15 cellular contexts compared by ENCODE assay signal in genomic region chr3:189673535-189673934, GRCh38. TPM values are rescaled to one million over a fixed set of nuclear protein-coding genes. Genes with fewer than 3 reads are reported as not detected.
DNase-seq lines count a peak whose midpoint lies in the region; ATAC-seq and TF ChIP-seq lines count a peak whose summit lies in the region.
"Had no signal": no experiment of that assay in that cellular context is flagged by ENCODE, and none has a peak within 500 bp of the region (broad histone marks: within the 10 kb centered on the region; RNA-seq: fewer than 3 reads in every experiment).

No MANE protein-coding gene starts in this region.

- no peaks in the 10 kb centered on the region for H3K4me1 Mint-ChIP-seq in progenitor cell of endocrine pancreas (ENCODE audit: low read depth)

- H3K9me3 Mint-ChIP-seq in progenitor cell of endocrine pancreas (ENCODE audit: low read depth) = peaks cover 6% of the 10 kb centered on the region

- no peak overlapping the region for H3K4me3 ChIP-seq in GM12864 (ENCODE audit: low read depth, low read length)
- H3K4me3 ChIP-seq: PC-9, uterus had no signal

- H3K4me3 Mint-ChIP-seq in progenitor cell of endocrine pancreas (ENCODE audit: low read depth) = no peak overlapping the region
- H3K4me3 Mint-ChIP-seq: activated naive CD8-positive, alpha-beta T cell had no signal

- H3K36me3 Mint-ChIP-seq in progenitor cell of endocrine pancreas (ENCODE audit: insufficient read depth) = no peaks in the 10 kb centered on the region
- H3K36me3 Mint-ChIP-seq: activated naive CD8-positive, alpha-beta T cell had no signal

- DNase-seq in GM12864 (ENCODE audit: low read depth) (peak; percentile 25), occipital lobe (lab: John Stamatoyannopoulos, UW) (no peak), D341Med (ENCODE audit: low spot score) (no peak), pons (ENCODE audit: low spot score) (no peak), progenitor cell of endocrine pancreas (ENCODE audit: low spot score, unreplicated experiment) (no peak)
- DNase-seq: mammary epithelial cell, PC-9, T-helper 2 cell, uterus had no signal

- no peak for TF ChIP-seq CTCF in GM12864 (IDR thresholded peaks at IDR 0.05; ENCODE audit: low read depth, low read length, missing control alignments)
- TF ChIP-seq CTCF in progenitor cell of endocrine pancreas (IDR thresholded peaks at IDR 0.05; ENCODE audit: unreplicated experiment) = no peak

- peaks cover 8% of the 10 kb centered on the region for H3K27me3 Mint-ChIP-seq in progenitor cell of endocrine pancreas

- no peak overlapping the region for H3K27ac Mint-ChIP-seq in progenitor cell of endocrine pancreas
- H3K27ac Mint-ChIP-seq: activated naive CD8-positive, alpha-beta T cell had no signal

- ATAC-seq in GM19324 (IDR thresholded peaks at IDR 0.05; ENCODE audit: low FRiP score, unreplicated experiment) (peak; percentile 51), HG02642 (IDR thresholded peaks at IDR 0.05; ENCODE audit: poor library complexity, unreplicated experiment) (peak; percentile 70), HG03354 (IDR thresholded peaks at IDR 0.05; ENCODE audit: poor library complexity, severe bottlenecking, unreplicated experiment) (peak; percentile 87)
- ATAC-seq: esophagus mucosa had no signal

RNA-seq across cellular contexts. Expression of gene TP63, which starts 42.3 kb away (rescaled TPM):
- total RNA-seq in occipital lobe (0.16 TPM), progenitor cell of endocrine pancreas (0.72 and 1.6 TPM in 2 replicates)
- total RNA-seq: M059J had no signal
